Comparison of ENCODE assay signal across 12 cellular contexts in genomic region chr4:1050486-1051213, GRCh38. TPM values are rescaled to one million over a fixed set of nuclear protein-coding genes. Genes with fewer than 3 reads are reported as not detected.
DNase-seq lines count a peak whose midpoint lies in the region; ATAC-seq and TF ChIP-seq lines count a peak whose summit lies in the region.
"Had no signal": no experiment of that assay in that cellular context is flagged by ENCODE, and none has a peak within 500 bp of the region (broad histone marks: within the 10 kb centered on the region; RNA-seq: fewer than 3 reads in every experiment).

No MANE protein-coding gene starts in this region.

- ATAC-seq in mucosa of descending colon (no peak), GM19463 (IDR thresholded peaks at IDR 0.05; ENCODE audit: unreplicated experiment) (no peak), HG02970 (IDR thresholded peaks at IDR 0.05; ENCODE audit: low FRiP score, unreplicated experiment) (no peak)
- ATAC-seq: CD8-positive, alpha-beta T cell; effector memory CD8-positive, alpha-beta T cell had no signal

- DNase-seq in AG10803 (ENCODE audit: low read depth): no peak
- no peak for DNase-seq in HFF-Myc (ENCODE audit: extremely low read depth, low read depth)
- DNase-seq in fibroblast of gingiva (ENCODE audit: low read depth): peak; percentile 31
- peak in 2 of 3 donors; percentile 1 to 49 for DNase-seq in mucosa of descending colon
- no peak for DNase-seq in amniotic stem cell (lab: John Stamatoyannopoulos, UW)
- DNase-seq in kidney glomerular epithelial cell (lab: John Stamatoyannopoulos, UW): no peak
- DNase-seq: effector memory CD8-positive, alpha-beta T cell; NCI-H1436 treated with DMSO at 0.1 percent for 48 hours had no signal

- no peaks in the 10 kb centered on the region for H3K9me3 ChIP-seq in mucosa of descending colon
- H3K9me3 ChIP-seq: uterus had no signal

- intact Hi-C loops in mucosa of descending colon (cut with DNase I, micrococcal nuclease): no loop called here

- no peak overlapping the region for H3K4me3 ChIP-seq in AG10803 (ENCODE audit: low read length)
- H3K4me3 ChIP-seq in HFF-Myc (replicated peaks; ENCODE audit: low read depth, low read length): no peak overlapping the region
- H3K4me3 ChIP-seq in mucosa of descending colon: no peak overlapping the region
- H3K4me3 ChIP-seq: uterus had no signal

- no peaks in the 10 kb centered on the region for H3K36me3 ChIP-seq in mucosa of descending colon (ENCODE audit: low read depth)
- H3K36me3 ChIP-seq: uterus had no signal

- H3K4me1 ChIP-seq in mucosa of descending colon (ENCODE audit: low read depth): peaks cover 12% of the 10 kb centered on the region
- H3K4me1 ChIP-seq: uterus had no signal

- TF ChIP-seq CTCF in AG10803 (conservative IDR thresholded peaks at IDR 0.05; ENCODE audit: low read length) (peak; percentile 24), HFF-Myc (IDR thresholded peaks at IDR 0.05; ENCODE audit: low read depth, low read length, missing control alignments) (peak; percentile 17), mucosa of descending colon (IDR thresholded peaks at IDR 0.05) (no peak)

RNA-seq across cellular contexts. Expression of gene FGFRL1, which starts 39.2 kb away (rescaled TPM):
- total RNA-seq in mucosa of descending colon: 10 to 100 TPM; 14.7 to 19.3 (median 16.9) TPM

RNA-seq across cellular contexts. Expression of gene SLC26A1, which starts 57.4 kb away (rescaled TPM):
- total RNA-seq in mucosa of descending colon: 1 to 10 TPM in 2 of 3 donors, under 1 TPM in 1; 0.85 to 2.8 (median 1.9) TPM

Comparison
In these comparisons a context has a peak if more than half of its experiments do, and no peak if none do; other contexts are left out.
1. DNase-seq: peak in fibroblast of gingiva (single experiment) and mucosa of descending colon (2 of 3); none in AG10803 (single experiment), HFF-Myc (single experiment), amniotic stem cell (single experiment) and kidney glomerular epithelial cell (single experiment).